2 cellular contexts compared by ENCODE assay signal in genomic region chr10:45926790-45927189, GRCh38.
TF ChIP-seq lines count a peak whose summit lies in the region.

No MANE protein-coding gene starts in this region.

TF ChIP-seq in K562, 482 proteins besides CTCF, POLR2A, EP300 and RAD21:
- TF ChIP-seq ZNF280A (IDR thresholded peaks at IDR 0.05; ENCODE audit: low read depth, partially characterized antibody) (peak; percentile 41), TRIM28 (IDR thresholded peaks at IDR 0.05) (0 out of 2 replicates have a peak, but pooled peaks have one; percentile 59), RBM25 (IDR thresholded peaks at IDR 0.05; ENCODE audit: low read depth, low read length, severe bottlenecking) (peak; percentile 60)

TF ChIP-seq in HepG2, 621 proteins besides CTCF, POLR2A, EP300 and RAD21:
- peak; percentile 91 for TF ChIP-seq ZNF280D (CRISPR knock-in tag; IDR thresholded peaks at IDR 0.05)
